Comparison of ENCODE assay signal across 8 cellular contexts in the genomic region with DNA sequence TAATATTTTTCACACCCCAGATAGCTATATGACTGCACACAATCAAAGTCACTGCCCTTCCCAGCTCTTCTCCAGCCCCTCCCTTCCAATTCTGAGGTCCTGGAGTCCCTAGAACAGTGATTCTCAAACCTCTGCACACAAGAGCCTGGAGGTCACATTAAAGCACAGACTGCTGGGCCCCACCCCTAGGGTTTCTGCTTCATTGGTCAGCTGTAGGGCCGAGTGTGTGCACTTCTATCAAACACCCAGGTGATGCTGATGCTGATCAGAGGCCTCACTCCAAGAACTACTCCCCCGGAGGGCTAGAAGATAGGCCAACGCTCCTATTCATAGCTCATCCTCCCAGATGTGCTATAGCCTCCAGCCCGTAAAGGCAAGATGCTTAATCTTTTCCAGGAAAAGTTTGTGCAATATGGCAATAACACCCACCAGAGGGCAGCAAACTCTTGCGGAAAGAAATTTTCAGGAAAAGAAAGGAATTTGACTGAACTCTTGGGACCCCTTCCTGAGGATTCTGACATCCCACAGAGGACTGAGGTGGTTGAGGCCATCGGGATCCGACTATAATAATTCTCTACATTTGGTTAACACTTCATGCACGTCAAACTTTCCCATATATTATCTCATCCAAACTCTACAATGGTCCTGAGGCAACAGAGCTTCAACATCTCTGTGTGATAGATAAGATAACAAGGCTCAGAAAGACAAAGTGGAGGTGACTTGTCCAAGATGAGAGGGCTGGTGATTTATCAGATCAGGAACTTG.
DNase-seq lines count a peak whose midpoint lies in the region; ATAC-seq, FAIRE-seq and TF ChIP-seq lines count a peak whose summit lies in the region.

No MANE protein-coding gene starts in this region.

- H3K4me3 ChIP-seq in A549, result no peak overlapping the region
- no peak overlapping the region for H3K4me3 ChIP-seq in K562
- H3K4me3 ChIP-seq in testis, result no peak overlapping the region

- BruUV-seq in K562 (replicated peaks; lab: Mats Ljungman, UMichigan), result no TSS peak

- H3K4me2 ChIP-seq in A549 (peak overlapping the region; percentile 26), K562 (ENCODE audit: insufficient read depth, low read length) (no peak overlapping the region)

- no peak overlapping the region for H2AFZ ChIP-seq in K562 (ENCODE audit: low read depth, low read length)

- DNase-seq in A549 (ENCODE audit: low read depth in 1 of 2, low spot score in 1 of 2), result peak; percentile 61 to 77
- peak; percentile 52 for DNase-seq in G401 (ENCODE audit: low spot score)
- DNase-seq in NCI-H2171 treated with DMSO at 0.1 percent for 48 hours (lab: John Stamatoyannopoulos, UW), result peak; percentile 38
- DNase-seq in K562 (ENCODE audit: extremely low read depth in 1 of 4, low spot score in 3 of 4), result peak; percentile 26 to 53 (median 36)
- peak; percentile 53 for DNase-seq in iris pigment epithelial cell (ENCODE audit: low read depth)
- peak; percentile 71 for DNase-seq in testis

- peak; percentile 39 for FAIRE-seq in A549 (lab: Jason Lieb, UNC)
- FAIRE-seq in K562 (lab: Jason Lieb, UNC), result peak; percentile 86

- peak; percentile 99 for TF ChIP-seq RAD21 in A549 (conservative IDR thresholded peaks at IDR 0.05 in 1 of 2, IDR thresholded peaks at IDR 0.05 in 1 of 2)
- TF ChIP-seq RAD21 in K562 (CRISPR knock-in tag; conservative IDR thresholded peaks at IDR 0.05 in 1 of 2, IDR thresholded peaks at IDR 0.05 in 1 of 2), result peak; percentile 70 to 85

- POLR2A ChIA-PET in A549 (lab: Yijun Ruan, JAX), result interaction anchor here (0.5 to 0.7 kb wide), 2 partner anchors 10 to 12 kb away, joined by 3 to 4 read pairs; no protein-coding TSS in a partner anchor
- POLR2A ChIA-PET in K562 (lab: Yijun Ruan, JAX), result no interaction called here

- CTCF ChIA-PET in A549 (lab: Yijun Ruan, JAX), result interaction anchor here (0.6 to 19.2 kb wide), 73 partner anchors 8 to 856 kb away, joined by 3 to 715 read pairs (median 4); a partner anchor contains a TSS
- CTCF ChIA-PET in K562 (lab: Yijun Ruan, JAX; ENCODE audit: low intra/inter-chr PET ratio), result interaction anchor here (0.6 to 4.8 kb wide), 6 partner anchors 16 to 386 kb away, joined by 3 to 23 read pairs (median 4); no protein-coding TSS in a partner anchor

- no peak overlapping the region for H3K9ac ChIP-seq in K562 (ENCODE audit: insufficient read depth in 1 of 2, low read depth in 2 of 2, low read length in 2 of 2)

- WGBS in A549 (ENCODE audit: missing lambda C conversion rate), result 4% methylated on average over 8 of the region's 8 CpGs
- WGBS in K562 (ENCODE audit: insufficient coverage, low coverage, missing lambda C conversion rate), result 1% methylated on average over 8 of the region's 8 CpGs
- 24 to 46% methylated on average over 8 of the region's 8 CpGs for WGBS in testis, 2 donors

- TF ChIP-seq CTCF in A549 (IDR thresholded peaks at IDR 0.05), result peak; percentile 98
- peak; percentile 57 to 72 (median 71); a peak in 5 of 6 replicates for TF ChIP-seq CTCF in K562 (IDR thresholded peaks at IDR 0.05 in 2 of 3, conservative IDR thresholded peaks at IDR 0.05 in 1 of 3; ENCODE audit: insufficient read depth in 2 of 3, low read depth in 1 of 3, low read length in 3 of 3)
- TF ChIP-seq CTCF in testis (IDR thresholded peaks at IDR 0.05), result peak; percentile 72 to 83 (median 78)

- TF ChIP-seq EP300 in A549 (IDR thresholded peaks at IDR 0.05) (no peak), K562 (IDR thresholded peaks at IDR 0.05; ENCODE audit: low read length) (no peak)

- intact Hi-C loops in K562 (cut with micrococcal nuclease) (loop anchor here (1.0 to 5.0 kb wide), 2 partner anchors 233 to 384 kb away; no protein-coding TSS in a partner anchor), testis (cut with DNase I; ENCODE audit: low total_unique reads) (loop anchor here (5.0 kb wide), 1 partner anchor 234 kb away; no protein-coding TSS in a partner anchor)

- no peaks in the 10 kb centered on the region for H3K9me1 ChIP-seq in K562 (ENCODE audit: control insufficient read depth, insufficient read depth, low read length)

- H3K27ac ChIP-seq in A549, result peak overlapping the region; percentile 57 to 70
- H3K27ac ChIP-seq in K562 (ENCODE audit: extremely low read depth, low read depth, low read length), result no peak overlapping the region
- H3K27ac ChIP-seq in testis, result no peak overlapping the region

- H3K9me3 ChIP-seq in A549, result no peaks in the 10 kb centered on the region
- H3K9me3 ChIP-seq in K562 (replicated peaks; ENCODE audit: control insufficient read depth, insufficient read depth, low read depth, low read length), result no peaks in the 10 kb centered on the region
- H3K9me3 ChIP-seq in testis, result no peaks in the 10 kb centered on the region

- H4K20me1 ChIP-seq in K562 (replicated peaks; ENCODE audit: control insufficient read depth, insufficient read depth, low read length), result 0 out of 2 replicates have a peak, but pooled peaks cover 3% of the 10 kb centered on the region

- H3K79me2 ChIP-seq in K562 (ENCODE audit: control insufficient read depth, insufficient read depth, low read length), result no peaks in the 10 kb centered on the region

- H3K4me1 ChIP-seq in A549 (peaks cover 28% of the 10 kb centered on the region), K562 (replicated peaks in 1 of 2; ENCODE audit: control insufficient read depth in 2 of 2, insufficient read depth in 2 of 2, low read length in 2 of 2) (no peaks in the 10 kb centered on the region), testis (no peaks in the 10 kb centered on the region)

- no peaks in the 10 kb centered on the region for H3K36me3 ChIP-seq in K562 (ENCODE audit: control insufficient read depth, insufficient read depth, low read length)
- no peaks in the 10 kb centered on the region for H3K36me3 ChIP-seq in testis (ENCODE audit: low read depth, missing control alignments)

- TF ChIP-seq POLR2A in A549 (IDR thresholded peaks at IDR 0.05; ENCODE audit: low read length) (no peak), K562 (conservative IDR thresholded peaks at IDR 0.05) (no peak), testis (IDR thresholded peaks at IDR 0.05) (no peak)

- no peaks in the 10 kb centered on the region for H3K27me3 ChIP-seq in K562 (ENCODE audit: control insufficient read depth in 2 of 2, insufficient read depth in 2 of 2, low read length in 2 of 2)
- no peaks in the 10 kb centered on the region for H3K27me3 ChIP-seq in testis

- ATAC-seq in A549, result peak; percentile 83; a peak in 5 of 6 replicates
- ATAC-seq in K562, result peak; percentile 38; the same call in 2 of the 3 replicates
- ATAC-seq in GM18868 (IDR thresholded peaks at IDR 0.05; ENCODE audit: unreplicated experiment), result no peak
- no peak for ATAC-seq in GM18907 (IDR thresholded peaks at IDR 0.05; ENCODE audit: unreplicated experiment)

- in situ Hi-C loops in G401 (cut with HindIII; ENCODE audit: low sequenced_read_pairs) (loop anchor here (25.0 kb wide), 2 partner anchors 234 to 384 kb away; no protein-coding TSS in a partner anchor), K562 (cut with MboI) (loop anchor here (25.0 kb wide), 1 partner anchor 359 kb away; no protein-coding TSS in a partner anchor)

TF ChIP-seq in A549, 52 proteins besides CTCF, POLR2A, EP300 and RAD21:
- TF ChIP-seq CEBPB (IDR thresholded peaks at IDR 0.05), result peak; percentile 74 to 93; a peak in 3 of 4 replicates
- TF ChIP-seq SMC3 (IDR thresholded peaks at IDR 0.05), result peak; percentile 99
- no peak for TF ChIP-seq JUN (IDR thresholded peaks at IDR 0.05)
- no peak for TF ChIP-seq MYC (IDR thresholded peaks at IDR 0.05; ENCODE audit: borderline replicate concordance, low read length)
- TF ChIP-seq KDM1A (IDR thresholded peaks at IDR 0.05; ENCODE audit: low read depth), result 0 out of 2 replicates have a peak, but pooled peaks have one; percentile 5

TF ChIP-seq in K562, 482 proteins besides CTCF, POLR2A, EP300 and RAD21 (continues in another document):
- TF ChIP-seq, protein P1, sequence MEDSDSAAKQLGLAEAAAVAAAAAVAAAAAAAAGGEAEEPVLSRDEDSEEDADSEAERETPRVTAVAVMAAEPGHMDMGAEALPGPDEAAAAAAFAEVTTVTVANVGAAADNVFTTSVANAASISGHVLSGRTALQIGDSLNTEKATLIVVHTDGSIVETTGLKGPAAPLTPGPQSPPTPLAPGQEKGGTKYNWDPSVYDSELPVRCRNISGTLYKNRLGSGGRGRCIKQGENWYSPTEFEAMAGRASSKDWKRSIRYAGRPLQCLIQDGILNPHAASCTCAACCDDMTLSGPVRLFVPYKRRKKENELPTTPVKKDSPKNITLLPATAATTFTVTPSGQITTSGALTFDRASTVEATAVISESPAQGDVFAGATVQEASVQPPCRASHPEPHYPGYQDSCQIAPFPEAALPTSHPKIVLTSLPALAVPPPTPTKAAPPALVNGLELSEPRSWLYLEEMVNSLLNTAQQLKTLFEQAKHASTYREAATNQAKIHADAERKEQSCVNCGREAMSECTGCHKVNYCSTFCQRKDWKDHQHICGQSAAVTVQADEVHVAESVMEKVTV (CRISPR knock-in tag; IDR thresholded peaks at IDR 0.05), result peak; percentile 81
- peak; percentile 64; the same call in 1 of the 2 replicates for TF ChIP-seq CTBP1 (IDR thresholded peaks at IDR 0.05; ENCODE audit: borderline replicate concordance)
- no peak for TF ChIP-seq JUNB (CRISPR knock-in tag; conservative IDR thresholded peaks at IDR 0.05)
- TF ChIP-seq SMARCC2 (IDR thresholded peaks at IDR 0.05; ENCODE audit: low read depth), result no peak
- TF ChIP-seq CEBPG (CRISPR knock-in tag; IDR thresholded peaks at IDR 0.05), result no peak
- peak; percentile 64 to 86 for TF ChIP-seq CEBPG (tag; conservative IDR thresholded peaks at IDR 0.05 in 1 of 2, IDR thresholded peaks at IDR 0.05 in 1 of 2)

Comparison
In these comparisons a context has a peak if more than half of its experiments do, and no peak if none do; other contexts are left out.
1. ATAC-seq: peak in A549 (2 of 2) and K562 (single experiment); none in GM18868 (single experiment) and GM18907 (single experiment).
2. H3K27ac ChIP-seq: peak in A549 (2 of 2); none in K562 (single experiment) and testis (0 of 2).
3. Peak in every context shown above with its lines, with median percentiles within 50 percentile points of each other: DNase-seq and CTCF ChIP-seq.